16 cellular contexts compared by ENCODE assay signal in genomic region chr16:5523794-5524193, GRCh38.
"Had no signal": no experiment of that assay in that cellular context is flagged by ENCODE, and none has a peak within 500 bp of the region (broad histone marks: within the 10 kb centered on the region; RNA-seq: fewer than 3 reads in every experiment).

No MANE protein-coding gene starts in this region.

- H3K4me3 Mint-ChIP-seq: dendritic cell treated with granulocyte-macrophage colony-stimulating factor and Interleukin-4, amounts not matched to agents 40 ng/mL and 50 ng/mL, for 4 days; effector memory CD8-positive, alpha-beta T cell; naive thymus-derived CD4-positive, alpha-beta T cell had no signal

- ATAC-seq: effector memory CD8-positive, alpha-beta T cell; gastroesophageal sphincter; left colon; naive thymus-derived CD4-positive, alpha-beta T cell had no signal

- H3K4me1 Mint-ChIP-seq: naive thymus-derived CD4-positive, alpha-beta T cell had no signal

- H3K27me3 ChIP-seq: ovary, right atrium auricular region, sigmoid colon had no signal

- H3K27ac ChIP-seq: esophagus squamous epithelium, gastroesophageal sphincter, ovary, right atrium auricular region, sigmoid colon, skin epidermis had no signal

- DNase-seq: effector memory CD8-positive, alpha-beta T cell; esophagus squamous epithelium; foreskin fibroblast; glutamatergic neuron; left colon; naive thymus-derived CD4-positive, alpha-beta T cell; nucleus accumbens; ovary; sigmoid colon; stimulated activated CD4-positive, alpha-beta T cell treated with anti-CD3 and anti-CD28 coated beads, Interleukin-2, amount 100 ng/mL, for 48 hours; stimulated activated naive CD4-positive, alpha-beta T cell treated with Interleukin-2 at 50 U/mL for 16 hours; trophoblast cell had no signal

- H3K36me3 ChIP-seq: esophagus squamous epithelium, gastroesophageal sphincter, ovary, right atrium auricular region, sigmoid colon had no signal

- H3K36me3 Mint-ChIP-seq: naive thymus-derived CD4-positive, alpha-beta T cell had no signal

- H3K27ac Mint-ChIP-seq: dendritic cell treated with granulocyte-macrophage colony-stimulating factor and Interleukin-4, amounts not matched to agents 40 ng/mL and 50 ng/mL, for 4 days; effector memory CD8-positive, alpha-beta T cell; naive thymus-derived CD4-positive, alpha-beta T cell had no signal

- H3K4me1 ChIP-seq: esophagus squamous epithelium, gastroesophageal sphincter, right atrium auricular region had no signal

- H3K9me3 ChIP-seq: esophagus squamous epithelium, gastroesophageal sphincter, ovary, right atrium auricular region, sigmoid colon had no signal

- H3K27me3 Mint-ChIP-seq: effector memory CD8-positive, alpha-beta T cell had no signal

- H3K4me3 ChIP-seq: esophagus squamous epithelium, gastroesophageal sphincter, ovary, right atrium auricular region, sigmoid colon, skin epidermis had no signal
